Comparison of ENCODE assay signal across 8 cellular contexts in genomic region chr2:45771251-45771650, GRCh38.
A peak's percentile ranks its signal among the peaks of the same experiment; 100 is the strongest.
DNase-seq lines count a peak whose midpoint lies in the region; FAIRE-seq and TF ChIP-seq lines count a peak whose summit lies in the region.
"Had no signal": no experiment of that assay in that cellular context is flagged by ENCODE, and none has a peak within 500 bp of the region (broad histone marks: within the 10 kb centered on the region; RNA-seq: fewer than 3 reads in every experiment).

No MANE protein-coding gene starts in this region.

- H3K27me3 Mint-ChIP-seq in activated T-cell treated with anti-CD3 and anti-CD28 coated beads, Interleukin-2, amount 50 U/mL, for 24 hours, result no peaks in the 10 kb centered on the region

- intact Hi-C loops in kidney (cut with DNase I), result loop anchor here (10.0 kb wide), 1 partner anchor 126 kb away; no protein-coding TSS in a partner anchor

- no peaks in the 10 kb centered on the region for H3K9me3 Mint-ChIP-seq in activated T-cell treated with anti-CD3 and anti-CD28 coated beads, Interleukin-2, amount 50 U/mL, for 24 hours

- no peak for TF ChIP-seq POLR2A in tibial nerve (IDR thresholded peaks at IDR 0.05)

- H3K9ac ChIP-seq in kidney (ENCODE audit: low read length in 2 of 2), result no peak overlapping the region

- peak overlapping the region in 3 of 4 donors; percentile 9 to 63 (median 61) for H3K27ac ChIP-seq in tibial nerve
- H3K27ac ChIP-seq in kidney (ENCODE audit: low read depth in 2 of 2, low read length in 2 of 2), result peak overlapping the region in 1 of 2 donors; percentile 17
- H3K27ac ChIP-seq: epithelial cell of prostate had no signal

- peaks cover 0 to 47% (median 12%) of the 10 kb centered on the region in 4 donors for H3K4me1 ChIP-seq in tibial nerve
- peaks cover 0 to 11% of the 10 kb centered on the region in 2 donors for H3K4me1 ChIP-seq in kidney (ENCODE audit: control insufficient read depth in 1 of 2, insufficient read depth in 1 of 2, low read depth in 1 of 2, low read length in 2 of 2)

- H3K4me1 Mint-ChIP-seq in activated T-cell treated with anti-CD3 and anti-CD28 coated beads, Interleukin-2, amount 50 U/mL, for 24 hours (ENCODE audit: low read depth), result peaks cover 3% of the 10 kb centered on the region

- WGBS in tibial nerve, 2 donors, result 24 to 30% methylated on average over 10 of the region's 10 CpGs

- H3K9me3 ChIP-seq in tibial nerve, result no peaks in the 10 kb centered on the region
- no peaks in the 10 kb centered on the region for H3K9me3 ChIP-seq in kidney (ENCODE audit: control insufficient read depth in 1 of 2, low read length in 2 of 2)

- H3K4me3 Mint-ChIP-seq in activated T-cell treated with anti-CD3 and anti-CD28 coated beads, Interleukin-2, amount 50 U/mL, for 24 hours, result no peak overlapping the region

- TF ChIP-seq EP300 in tibial nerve (IDR thresholded peaks at IDR 0.05), result peak in 1 of 2 donors; percentile 42

- H3K36me3 ChIP-seq in tibial nerve, result no peaks in the 10 kb centered on the region
- H3K36me3 ChIP-seq in kidney (ENCODE audit: control insufficient read depth in 1 of 2, insufficient read depth in 2 of 2, low read length in 2 of 2), result no peaks in the 10 kb centered on the region

- peak overlapping the region; percentile 20; the same call in 1 of the 2 replicates for H3K4me3 ChIP-seq in WI38 (ENCODE audit: low read depth, low read length)
- peak overlapping the region in 2 of 4 donors; percentile 2 to 35 for H3K4me3 ChIP-seq in tibial nerve
- H3K4me3 ChIP-seq in kidney (ENCODE audit: low read length in 2 of 2), result no peak overlapping the region

- no peak for FAIRE-seq in kidney (lab: Jason Lieb, UNC)

- peak; percentile 46 for DNase-seq in NCI-H1105 treated with DMSO at 0.1 percent for 48 hours (lab: John Stamatoyannopoulos, UW)
- peak; percentile 74 for DNase-seq in islet precursor cell
- peak; percentile 25 to 30 for DNase-seq in tibial nerve (ENCODE audit: low spot score in 2 of 2)
- no peak for DNase-seq in SW 1271 (lab: John Stamatoyannopoulos, UW)
- no peak for DNase-seq in kidney
- no peak for DNase-seq in activated T-cell treated with anti-CD3 and anti-CD28 coated beads, Interleukin-2, amount 50 U/mL, for 24 hours

- H3K36me3 Mint-ChIP-seq in activated T-cell treated with anti-CD3 and anti-CD28 coated beads, Interleukin-2, amount 50 U/mL, for 24 hours (ENCODE audit: low read depth), result no peaks in the 10 kb centered on the region

- H3K27me3 ChIP-seq in tibial nerve, result no peaks in the 10 kb centered on the region

- TF ChIP-seq CTCF in WI38 (IDR thresholded peaks at IDR 0.05; ENCODE audit: low read depth, low read length), result no peak
- no peak for TF ChIP-seq CTCF in tibial nerve (IDR thresholded peaks at IDR 0.05)
- no peak for TF ChIP-seq CTCF in kidney (IDR thresholded peaks at IDR 0.05; ENCODE audit: borderline replicate concordance, extremely low read depth, insufficient read depth)

- no peak overlapping the region for H3K27ac Mint-ChIP-seq in activated T-cell treated with anti-CD3 and anti-CD28 coated beads, Interleukin-2, amount 50 U/mL, for 24 hours

Comparison
In these comparisons a context has a peak if more than half of its experiments do, and no peak if none do; other contexts are left out.
1. DNase-seq: peak in NCI-H1105 treated with DMSO at 0.1 percent for 48 hours (single experiment), islet precursor cell (single experiment) and tibial nerve (2 of 2); none in SW 1271 (0 of 2), kidney (single experiment) and activated T-cell treated with anti-CD3 and anti-CD28 coated beads, Interleukin-2, amount 50 U/mL, for 24 hours (single experiment).